2 cellular contexts compared by ENCODE assay signal in genomic region chr7:54747234-54747633, GRCh38.
TF ChIP-seq lines count a peak whose summit lies in the region.

No MANE protein-coding gene starts in this region.

TF ChIP-seq in HepG2, 621 proteins besides CTCF, POLR2A, EP300 and RAD21:
- TF ChIP-seq POLR2G (IDR thresholded peaks at IDR 0.05; ENCODE audit: low read depth, low read length) (peak; percentile 53; the same call in 1 of the 2 replicates), ZNF414 (CRISPR knock-in tag; IDR thresholded peaks at IDR 0.05) (no peak)

TF ChIP-seq in K562, 482 proteins besides CTCF, POLR2A, EP300 and RAD21:
- TF ChIP-seq POLR2B (IDR thresholded peaks at IDR 0.05; ENCODE audit: low read depth, partially characterized antibody): peak; percentile 23
- TF ChIP-seq TEAD2 (tag; IDR thresholded peaks at IDR 0.05): no peak
